In genomic region chr11:69280451-69280850, GRCh38 we compare ENCODE assay signal across 1 cellular context.
TF ChIP-seq lines count a peak whose summit lies in the region.

No MANE protein-coding gene starts in this region.

TF ChIP-seq in GM23338, 12 proteins besides CTCF, POLR2A, EP300 and RAD21 (continued from another document):
- TF ChIP-seq ZNF462 (CRISPR knock-in tag; IDR thresholded peaks at IDR 0.05) = no peak
- TF ChIP-seq, protein P1, sequence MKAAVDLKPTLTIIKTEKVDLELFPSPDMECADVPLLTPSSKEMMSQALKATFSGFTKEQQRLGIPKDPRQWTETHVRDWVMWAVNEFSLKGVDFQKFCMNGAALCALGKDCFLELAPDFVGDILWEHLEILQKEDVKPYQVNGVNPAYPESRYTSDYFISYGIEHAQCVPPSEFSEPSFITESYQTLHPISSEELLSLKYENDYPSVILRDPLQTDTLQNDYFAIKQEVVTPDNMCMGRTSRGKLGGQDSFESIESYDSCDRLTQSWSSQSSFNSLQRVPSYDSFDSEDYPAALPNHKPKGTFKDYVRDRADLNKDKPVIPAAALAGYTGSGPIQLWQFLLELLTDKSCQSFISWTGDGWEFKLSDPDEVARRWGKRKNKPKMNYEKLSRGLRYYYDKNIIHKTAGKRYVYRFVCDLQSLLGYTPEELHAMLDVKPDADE (IDR thresholded peaks at IDR 0.05) = no peak
